ENCODE assay signal across 28 cellular contexts in the genomic region with DNA sequence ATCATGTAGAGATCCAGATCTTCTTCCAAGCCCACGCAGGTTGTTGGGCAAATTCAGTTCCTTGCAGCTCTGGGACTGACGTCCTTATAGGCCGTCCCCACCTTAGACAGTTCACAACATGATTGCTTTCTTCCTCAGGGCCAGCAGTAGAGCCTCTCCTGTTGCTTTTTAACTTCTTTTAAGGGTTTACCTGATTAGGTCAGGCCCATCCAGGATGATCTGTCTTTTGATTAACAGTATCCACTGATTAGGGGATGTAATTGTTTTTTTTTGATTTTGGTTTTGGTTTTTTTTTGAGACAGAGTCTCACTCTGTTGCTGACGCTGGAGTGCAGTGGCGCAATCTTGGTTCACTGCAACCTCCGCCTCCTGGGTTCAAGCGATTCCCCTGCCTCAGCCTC.
"Had no signal": no experiment of that assay in that cellular context is flagged by ENCODE, and none has a peak within 500 bp of the region (broad histone marks: within the 10 kb centered on the region; RNA-seq: fewer than 3 reads in every experiment).

No MANE protein-coding gene starts in this region.

- H3K4me3 Mint-ChIP-seq: mesothelial cell of epicardium; naive B cell; nephron; stimulated activated effector memory CD8-positive, alpha-beta T cell treated with anti-CD3 and anti-CD28 coated beads, Interleukin-12 subunit alpha, Interleukin-12 subunit beta, amount 100 ng/mL, for 72 hours; type B pancreatic cell had no signal

- FAIRE-seq: colon, kidney, pancreas had no signal

- H3K36me3 Mint-ChIP-seq: stimulated activated effector memory CD8-positive, alpha-beta T cell treated with anti-CD3 and anti-CD28 coated beads, Interleukin-12 subunit alpha, Interleukin-12 subunit beta, amount 100 ng/mL, for 72 hours had no signal

- DNase-seq: cerebellar nuclear complex; dorsolateral prefrontal cortex; effector CD4-positive, alpha-beta T cell; heart left ventricle; mesenchymal stem cell; mucosa of descending colon; naive B cell; occipital lobe; pancreas; sigmoid colon; stimulated activated CD4-positive, alpha-beta T cell treated with anti-CD3 and anti-CD28 coated beads, Interleukin-2, amount 100 ng/mL, for 24 hours; stimulated activated CD4-positive, alpha-beta T cell treated with anti-CD3 and anti-CD28 coated beads, Interleukin-4, amount 100 ng/mL, for 24 hours; stimulated activated naive CD4-positive, alpha-beta T cell treated with Interleukin-2 at 50 U/mL for 16 hours; substantia nigra; testis; tibial artery had no signal

- H2AFZ ChIP-seq: hepatocyte had no signal

- H3K27ac ChIP-seq: dorsolateral prefrontal cortex, epithelial cell of prostate, gastroesophageal sphincter, heart left ventricle, hepatocyte, pancreas, right atrium auricular region, sigmoid colon, testis, tibial artery had no signal

- H3K27me3 ChIP-seq: dorsolateral prefrontal cortex, gastroesophageal sphincter, heart left ventricle, hepatocyte, pancreas, right atrium auricular region, sigmoid colon, testis, tibial artery had no signal

- H3K27ac Mint-ChIP-seq: mesothelial cell of epicardium; naive B cell; stimulated activated effector memory CD8-positive, alpha-beta T cell treated with anti-CD3 and anti-CD28 coated beads, Interleukin-12 subunit alpha, Interleukin-12 subunit beta, amount 100 ng/mL, for 72 hours; type B pancreatic cell had no signal

- H3K4me1 Mint-ChIP-seq: naive B cell; stimulated activated effector memory CD8-positive, alpha-beta T cell treated with anti-CD3 and anti-CD28 coated beads, Interleukin-12 subunit alpha, Interleukin-12 subunit beta, amount 100 ng/mL, for 72 hours had no signal

- ATAC-seq: esophagus mucosa; gastroesophageal sphincter; mucosa of descending colon; pancreas; stimulated activated effector memory CD8-positive, alpha-beta T cell treated with anti-CD3 and anti-CD28 coated beads, Interleukin-12 subunit alpha, Interleukin-12 subunit beta, amount 100 ng/mL, for 72 hours had no signal

- H3K79me2 ChIP-seq: hepatocyte had no signal

- H3K36me3 ChIP-seq: pancreas had no signal

- H3K9me3 ChIP-seq: gastroesophageal sphincter, heart left ventricle, mucosa of descending colon, pancreas, right atrium auricular region, sigmoid colon, testis, tibial artery had no signal

- H3K9me3 Mint-ChIP-seq: naive B cell; nephron; stimulated activated effector memory CD8-positive, alpha-beta T cell treated with anti-CD3 and anti-CD28 coated beads, Interleukin-12 subunit alpha, Interleukin-12 subunit beta, amount 100 ng/mL, for 72 hours; type B pancreatic cell had no signal

- H3K4me3 ChIP-seq: dorsolateral prefrontal cortex, gastroesophageal sphincter, heart left ventricle, hepatocyte, lung, mucosa of descending colon, pancreas, right atrium auricular region, sigmoid colon, testis, tibial artery had no signal

- H3K4me2 ChIP-seq: hepatocyte had no signal

- H3K27me3 Mint-ChIP-seq: naive B cell, type B pancreatic cell had no signal
